Comparison of ENCODE assay signal across 24 cellular contexts in the genomic region with DNA sequence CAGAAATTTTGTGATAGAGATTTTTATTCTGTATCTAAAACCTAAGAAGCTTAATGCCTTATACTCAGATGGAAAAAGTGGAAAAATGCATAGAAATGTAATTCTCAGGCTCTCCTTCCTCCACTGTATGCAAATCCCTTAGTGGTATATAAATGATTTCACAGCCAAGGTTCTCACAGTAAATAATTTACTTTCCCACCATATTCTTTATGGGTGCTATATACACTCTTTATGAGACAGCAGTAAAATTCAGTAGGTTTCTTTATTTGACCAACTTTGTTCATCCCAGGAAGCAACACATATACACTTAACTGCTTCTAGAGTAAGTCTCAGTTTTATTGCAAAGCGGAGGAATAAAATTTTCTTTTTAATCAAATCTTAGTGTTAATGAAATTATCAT.
"Had no signal": no experiment of that assay in that cellular context is flagged by ENCODE, and none has a peak within 500 bp of the region (broad histone marks: within the 10 kb centered on the region; RNA-seq: fewer than 3 reads in every experiment).

No MANE protein-coding gene starts in this region.

- DNase-seq: naive thymus-derived CD4-positive, alpha-beta T cell; natural killer cell; occipital lobe; ovary; psoas muscle; right cardiac atrium; right lobe of liver; sigmoid colon; small intestine; spleen; stimulated activated CD4-positive, alpha-beta T cell treated with anti-CD3 and anti-CD28 coated beads, Interleukin-12 subunit alpha, Interleukin-12 subunit beta, amount 100 ng/mL, for 4 hours; stimulated activated CD4-positive, alpha-beta T cell treated with anti-CD3 and anti-CD28 coated beads, Interleukin-1b, Interleukin-23, amount 100 ng/mL, for 48 hours; stimulated activated CD4-positive, alpha-beta T cell treated with anti-CD3 and anti-CD28 coated beads, Interleukin-4, amount 100 ng/mL, for 1 hour; stimulated activated CD4-positive, alpha-beta T cell treated with anti-CD3 and anti-CD28 coated beads, Interleukin-4, amount 100 ng/mL, for 4 hours; stimulated activated CD8-positive, alpha-beta memory T cell treated with anti-CD3 and anti-CD28 coated beads, Interleukin-4, amount 100 ng/mL, for 48 hours; stimulated activated naive CD4-positive, alpha-beta T cell; stomach; thyroid gland; upper lobe of right lung; uterus had no signal

- H3K4me1 ChIP-seq: neural progenitor cell, psoas muscle, right lobe of liver, sigmoid colon, spleen, stomach, thyroid gland, tibial nerve, upper lobe of right lung, uterus had no signal

- ATAC-seq: naive thymus-derived CD4-positive, alpha-beta T cell; natural killer cell; psoas muscle; right cardiac atrium; right lobe of liver; stimulated activated memory B cell treated with anti-CD40 and anti-IgM and Interleukin-4, amounts not matched to agents 10 μg/mL and 1 μg/mL and 100 μg/mL, for 72 hours; upper lobe of right lung had no signal

- H3K27me3 ChIP-seq: neural progenitor cell, right lobe of liver, sigmoid colon, spleen, stomach, thyroid gland, upper lobe of right lung had no signal

- H3K36me3 ChIP-seq: neural progenitor cell, ovary, right lobe of liver, sigmoid colon, spleen, stomach, thoracic aorta, thyroid gland, tibial nerve, upper lobe of right lung, uterus had no signal

- H3K27ac ChIP-seq: neural progenitor cell, ovary, psoas muscle, right lobe of liver, sigmoid colon, spleen, stomach, thoracic aorta, thyroid gland, tibial nerve, upper lobe of right lung, uterus had no signal

- FAIRE-seq: small intestine had no signal

- H3K4me3 ChIP-seq: ovary, psoas muscle, right lobe of liver, sigmoid colon, spleen, stomach, thoracic aorta, thyroid gland, tibial nerve, upper lobe of right lung, uterus had no signal

- H3K9me3 ChIP-seq: ovary, psoas muscle, right lobe of liver, sigmoid colon, spleen, stomach, thoracic aorta, thyroid gland, tibial nerve, upper lobe of right lung, uterus had no signal
